8 cellular contexts compared by ENCODE assay signal in the genomic region with DNA sequence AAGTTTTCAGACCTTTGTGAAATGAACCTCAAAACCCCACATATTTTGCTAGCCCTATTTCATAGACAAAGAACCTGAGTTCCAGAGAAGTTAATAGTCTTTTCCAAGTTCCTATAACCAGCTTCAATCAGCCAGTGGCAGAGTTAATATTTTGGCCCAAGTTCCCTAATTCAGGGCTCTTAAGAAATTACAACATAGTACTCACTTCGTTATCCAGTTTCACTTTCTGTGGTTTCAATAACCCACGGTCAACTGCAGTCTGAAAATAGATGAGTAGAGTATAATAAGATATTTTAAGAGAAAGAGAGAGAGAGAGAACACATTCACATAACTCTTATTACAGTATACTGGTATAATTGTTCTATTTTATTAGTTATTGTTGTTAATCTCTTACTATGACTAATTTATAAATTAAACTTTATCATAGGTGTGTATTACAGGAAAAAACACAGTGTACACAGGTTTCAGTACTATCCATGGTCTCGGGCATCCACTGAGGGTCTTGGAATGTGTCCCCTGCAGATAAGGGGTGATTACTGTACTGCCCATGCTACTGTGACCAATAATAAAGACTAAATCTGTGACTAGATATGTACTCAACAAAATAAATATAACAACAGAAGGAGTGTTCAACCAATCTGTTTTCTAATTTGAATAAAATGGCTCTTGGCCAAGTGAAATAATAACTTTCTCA. TPM values are rescaled to one million over a fixed set of nuclear protein-coding genes. Genes with fewer than 3 reads are reported as not detected.
DNase-seq lines count a peak whose midpoint lies in the region; ATAC-seq, FAIRE-seq and TF ChIP-seq lines count a peak whose summit lies in the region.

No MANE protein-coding gene starts in this region.

- peak overlapping the region; percentile 67 for H3K4me2 ChIP-seq in OCI-LY3 (ENCODE audit: low read length)

- no peak for DNase-seq in frontal cortex (ENCODE audit: low spot score in 2 of 2)
- no peak for DNase-seq in tibial artery
- DNase-seq in inferior parietal cortex (ENCODE audit: extremely low spot score), result no peak
- DNase-seq in BE2C, result no peak
- DNase-seq in COLO829 (ENCODE audit: low spot score), result no peak

- H3K27me3 ChIP-seq in OCI-LY3 (ENCODE audit: low read depth, low read length) (no peaks in the 10 kb centered on the region), tibial artery (no peaks in the 10 kb centered on the region), BE2C (no peaks in the 10 kb centered on the region)

- H3K4me1 ChIP-seq in OCI-LY3 (ENCODE audit: low read length) (peaks cover 20% of the 10 kb centered on the region), tibial artery (peaks cover 0 to 26% (median 5%) of the 10 kb centered on the region in 4 donors), BE2C (no peaks in the 10 kb centered on the region)

- H3K36me3 ChIP-seq in OCI-LY3 (replicated peaks; ENCODE audit: low read depth, low read length) (no peaks in the 10 kb centered on the region), tibial artery (no peaks in the 10 kb centered on the region), BE2C (no peaks in the 10 kb centered on the region)

- H2AFZ ChIP-seq in OCI-LY3 (ENCODE audit: low read depth, low read length), result no peak overlapping the region

- no peaks in the 10 kb centered on the region for H4K20me1 ChIP-seq in OCI-LY3 (ENCODE audit: insufficient read depth, low read length)

- intact Hi-C loops in tibial artery (cut with DNase I; ENCODE audit: low total_unique reads), result no loop called here

- peak; percentile 90 for ATAC-seq in GM18861 (IDR thresholded peaks at IDR 0.05; ENCODE audit: unreplicated experiment)
- peak; percentile 87 for ATAC-seq in HG02798 (IDR thresholded peaks at IDR 0.05; ENCODE audit: poor library complexity, unreplicated experiment)

- no peaks in the 10 kb centered on the region for H3K79me2 ChIP-seq in OCI-LY3 (ENCODE audit: low read length)

- TF ChIP-seq CTCF in OCI-LY3 (IDR thresholded peaks at IDR 0.05; ENCODE audit: low read depth, low read length) (no peak), tibial artery (IDR thresholded peaks at IDR 0.05) (no peak), BE2C (IDR thresholded peaks at IDR 0.05; ENCODE audit: low read depth, low read length) (no peak)

- H3K4me3 ChIP-seq in OCI-LY3 (ENCODE audit: low read length) (peak overlapping the region; percentile 15; the same call in 1 of the 2 replicates), tibial artery (peak overlapping the region; percentile 16 to 33), BE2C (ENCODE audit: low read depth, low read length) (no peak overlapping the region)

- H3K27ac ChIP-seq in OCI-LY3 (ENCODE audit: low read length) (no peak overlapping the region), tibial artery (peak overlapping the region; percentile 39 to 60)

- no peak overlapping the region for H3K9ac ChIP-seq in OCI-LY3 (ENCODE audit: low read length)

- FAIRE-seq in frontal cortex (lab: Jason Lieb, UNC), result peak; percentile 34

- H3K9me3 ChIP-seq in OCI-LY3 (ENCODE audit: insufficient read depth, low read length) (no peaks in the 10 kb centered on the region), tibial artery (no peaks in the 10 kb centered on the region), BE2C (no peaks in the 10 kb centered on the region)

RNA-seq across cellular contexts. Expression of gene MYOT, which starts 9.3 kb away (rescaled TPM):
- not detected for total RNA-seq in frontal cortex
- polyA plus RNA-seq in BE2C (2012; ENCODE audit: insufficient read depth, insufficient read length, low read depth), result not detected

RNA-seq across cellular contexts. Expression of gene PKD2L2, which starts 30.9 kb away (rescaled TPM):
- total RNA-seq in frontal cortex, result not detected
- polyA plus RNA-seq in BE2C (2012; ENCODE audit: insufficient read depth, insufficient read length, low read depth), result 0.74 TPM
